34 cellular contexts compared by ENCODE assay signal in genomic region chr11:36053901-36054300, GRCh38.
"Had no signal": no experiment of that assay in that cellular context is flagged by ENCODE, and none has a peak within 500 bp of the region (broad histone marks: within the 10 kb centered on the region; RNA-seq: fewer than 3 reads in every experiment).

No MANE protein-coding gene starts in this region.

- H3K36me3 Mint-ChIP-seq: activated CD8-positive, alpha-beta memory T cell treated with anti-CD3 and anti-CD28 coated beads, Interleukin-2, amount 10 ng/mL, durations not matched to agents 7 days and 5 days; activated naive CD8-positive, alpha-beta T cell; immature natural killer cell; naive thymus-derived CD4-positive, alpha-beta T cell; stimulated activated memory B cell treated with anti-CD40 and anti-IgM and Interleukin-4, amounts not matched to agents 10 μg/mL and 1 μg/mL and 100 μg/mL, for 72 hours had no signal

- H3K9me3 ChIP-seq: psoas muscle, sigmoid colon, upper lobe of left lung, vagina had no signal

- H3K9ac ChIP-seq: parathyroid adenoma had no signal

- H3K27ac Mint-ChIP-seq: activated B cell treated with CpG ODN at 0.5 μM for 24 hours; activated CD8-positive, alpha-beta memory T cell treated with anti-CD3 and anti-CD28 coated beads, Interleukin-2, amount 10 ng/mL, durations not matched to agents 7 days and 5 days; activated CD8-positive, alpha-beta T cell treated with anti-CD3 and anti-CD28 coated beads, Interleukin-2, amount 10 ng/mL, durations not matched to agents 7 days and 5 days; activated naive CD8-positive, alpha-beta T cell; activated T-helper 2 cell treated with anti-CD3 and anti-CD28 coated beads, Interferon-gamma antibody, Interleukin-2, Interleukin-4, amounts not matched to agents 10 μg/mL and 5 μg/mL and 100 μg/mL, durations not matched to agents 14 hours and 24 hours and 36 hours; immature natural killer cell; naive thymus-derived CD4-positive, alpha-beta T cell; stimulated activated memory B cell treated with anti-CD40 and anti-IgM and Interleukin-4, amounts not matched to agents 10 μg/mL and 1 μg/mL and 100 μg/mL, for 72 hours; stimulated activated naive CD8-positive, alpha-beta T cell treated with anti-CD3 and anti-CD28 coated beads, Interleukin-15, amount 100 ng/mL, for 72 hours; T-helper 2 cell treated with Interferon-gamma antibody and Interleukin-4, amounts not matched to agents 5 μg/mL and 100 μg/mL, for 36 hours had no signal

- H3K27ac ChIP-seq: coronary artery, gastroesophageal sphincter, parathyroid adenoma, psoas muscle, sigmoid colon, upper lobe of left lung, vagina had no signal

- H3K4me1 Mint-ChIP-seq: activated B cell treated with CpG ODN at 0.5 μM for 24 hours; immature natural killer cell; stimulated activated memory B cell treated with anti-CD40 and anti-IgM and Interleukin-4, amounts not matched to agents 10 μg/mL and 1 μg/mL and 100 μg/mL, for 72 hours; stimulated activated naive CD8-positive, alpha-beta T cell treated with anti-CD3 and anti-CD28 coated beads, Interleukin-15, amount 100 ng/mL, for 72 hours had no signal

- DNase-seq: activated B cell treated with CpG ODN at 0.5 μM for 24 hours; activated CD4-positive, alpha-beta T cell treated with anti-CD3 and anti-CD28 coated beads, Interleukin-2, amount 50 U/mL, for 1 hour; activated CD8-positive, alpha-beta memory T cell treated with anti-CD3 and anti-CD28 coated beads, Interleukin-2, amount 10 ng/mL, durations not matched to agents 7 days and 5 days; activated CD8-positive, alpha-beta T cell treated with anti-CD3 and anti-CD28 coated beads, Interleukin-2, amount 10 ng/mL, durations not matched to agents 7 days and 5 days; activated naive CD4-positive, alpha-beta T cell; activated T-cell treated with anti-CD3 and anti-CD28 coated beads, Interleukin-2, amount 50 U/mL, for 48 hours; anterior cingulate cortex; dorsolateral prefrontal cortex; effector memory CD4-positive, alpha-beta T cell; head of caudate nucleus; hypothalamus; immature natural killer cell; kidney; left colon; naive thymus-derived CD4-positive, alpha-beta T cell; nucleus accumbens; psoas muscle; sigmoid colon; small intestine; stimulated activated CD4-positive, alpha-beta T cell treated with anti-CD3 and anti-CD28 coated beads, Interleukin-4, amount 100 ng/mL, for 4 hours; stimulated activated CD8-positive, alpha-beta memory T cell treated with anti-CD3 and anti-CD28 coated beads, Interleukin-4, amount 100 ng/mL, for 48 hours; stimulated activated naive CD8-positive, alpha-beta T cell treated with anti-CD3 and anti-CD28 coated beads, Interleukin-15, amount 100 ng/mL, for 72 hours; substantia nigra; T-helper 1 cell; upper lobe of left lung had no signal

- ATAC-seq: activated CD8-positive, alpha-beta memory T cell treated with anti-CD3 and anti-CD28 coated beads, Interleukin-2, amount 10 ng/mL, durations not matched to agents 7 days and 5 days; activated CD8-positive, alpha-beta T cell treated with anti-CD3 and anti-CD28 coated beads, Interleukin-2, amount 10 ng/mL, durations not matched to agents 7 days and 5 days; gastroesophageal sphincter; left colon; naive thymus-derived CD4-positive, alpha-beta T cell; psoas muscle; stimulated activated memory B cell treated with anti-CD40 and anti-IgM and Interleukin-4, amounts not matched to agents 10 μg/mL and 1 μg/mL and 100 μg/mL, for 72 hours; stimulated activated naive CD8-positive, alpha-beta T cell treated with anti-CD3 and anti-CD28 coated beads, Interleukin-15, amount 100 ng/mL, for 72 hours had no signal

- H3K27me3 Mint-ChIP-seq: activated CD8-positive, alpha-beta memory T cell treated with anti-CD3 and anti-CD28 coated beads, Interleukin-2, amount 10 ng/mL, durations not matched to agents 7 days and 5 days had no signal

- H3K4me3 ChIP-seq: coronary artery, dorsolateral prefrontal cortex, gastroesophageal sphincter, psoas muscle, sigmoid colon, upper lobe of left lung, vagina had no signal

- H3K27me3 ChIP-seq: dorsolateral prefrontal cortex, gastroesophageal sphincter, sigmoid colon, upper lobe of left lung, vagina had no signal

- H3K36me3 ChIP-seq: gastroesophageal sphincter, sigmoid colon, upper lobe of left lung, vagina had no signal

- H3K4me3 Mint-ChIP-seq: activated B cell treated with CpG ODN at 0.5 μM for 24 hours; activated CD8-positive, alpha-beta memory T cell treated with anti-CD3 and anti-CD28 coated beads, Interleukin-2, amount 10 ng/mL, durations not matched to agents 7 days and 5 days; activated CD8-positive, alpha-beta T cell treated with anti-CD3 and anti-CD28 coated beads, Interleukin-2, amount 10 ng/mL, durations not matched to agents 7 days and 5 days; activated naive CD8-positive, alpha-beta T cell; immature natural killer cell; naive thymus-derived CD4-positive, alpha-beta T cell; neural crest cell; stimulated activated memory B cell treated with anti-CD40 and anti-IgM and Interleukin-4, amounts not matched to agents 10 μg/mL and 1 μg/mL and 100 μg/mL, for 72 hours; stimulated activated naive CD8-positive, alpha-beta T cell treated with anti-CD3 and anti-CD28 coated beads, Interleukin-15, amount 100 ng/mL, for 72 hours; T-helper 2 cell treated with Interferon-gamma antibody and Interleukin-4, amounts not matched to agents 5 μg/mL and 100 μg/mL, for 36 hours had no signal

- H3K4me1 ChIP-seq: gastroesophageal sphincter, psoas muscle, upper lobe of left lung, vagina had no signal
